Comparison of ENCODE assay signal across 8 cellular contexts in genomic region chr5:1110930-1111726, GRCh38. TPM values are rescaled to one million over a fixed set of nuclear protein-coding genes. Genes with fewer than 3 reads are reported as not detected.
A peak's percentile ranks its signal among the peaks of the same experiment; 100 is the strongest.
DNase-seq lines count a peak whose midpoint lies in the region; ATAC-seq and TF ChIP-seq lines count a peak whose summit lies in the region.

No MANE protein-coding gene starts in this region.

- H3K27me3 Mint-ChIP-seq in natural killer cell (ENCODE audit: low read depth in 2 of 2): no peaks in the 10 kb centered on the region

- H3K4me3 ChIP-seq in WI38 (ENCODE audit: low read depth, low read length) (peak overlapping the region; percentile 58), epithelial cell of proximal tubule (ENCODE audit: low read depth, low read length) (peak overlapping the region; percentile 89)

- peaks cover 21 to 43% of the 10 kb centered on the region in 2 donors for H3K4me1 Mint-ChIP-seq in natural killer cell

- no peak for TF ChIP-seq CTCF in WI38 (IDR thresholded peaks at IDR 0.05; ENCODE audit: low read depth, low read length)
- no peak for TF ChIP-seq CTCF in epithelial cell of proximal tubule (conservative IDR thresholded peaks at IDR 0.05; ENCODE audit: low read depth, low read length)
- TF ChIP-seq CTCF in natural killer cell (IDR thresholded peaks at IDR 0.05): no peak

- ATAC-seq in Right ventricle myocardium inferior (peak; percentile 41), HG03097 (IDR thresholded peaks at IDR 0.05; ENCODE audit: low FRiP score, unreplicated experiment) (peak; percentile 4), natural killer cell (peak in 2 of 3 donors; percentile 16 to 28), GM18867 (IDR thresholded peaks at IDR 0.05; ENCODE audit: unreplicated experiment) (no peak)

- peak overlapping the region; percentile 95 for H3K4me3 Mint-ChIP-seq in natural killer cell

- no peaks in the 10 kb centered on the region for H3K9me3 Mint-ChIP-seq in natural killer cell

- DNase-seq in Right ventricle myocardium inferior (ENCODE audit: missing footprints): no peak
- DNase-seq in cardiac septum (ENCODE audit: low spot score): no peak
- no peak for DNase-seq in epithelial cell of proximal tubule (ENCODE audit: low read depth)
- peak; percentile 37 for DNase-seq in natural killer cell
- DNase-seq in HCEC 1CT: no peak

- intact Hi-C loops in Right ventricle myocardium inferior (cut with DNase I) (no loop called here), cardiac septum (cut with DNase I) (no loop called here), natural killer cell (cut with micrococcal nuclease) (no loop called here)

- peak overlapping the region; percentile 80 to 99 for H3K27ac Mint-ChIP-seq in natural killer cell

- no peaks in the 10 kb centered on the region for H3K36me3 Mint-ChIP-seq in natural killer cell

RNA-seq across cellular contexts. Expression of gene SLC12A7, which starts 0.7 kb away (rescaled TPM):
- total RNA-seq in Right ventricle myocardium inferior (179 TPM), cardiac septum (127 TPM), epithelial cell of proximal tubule (15.2 and 32.8 TPM in 2 replicates), natural killer cell (10 to 100 TPM; 53.2 to 92.5 (median 81.3) TPM)
